8 cellular contexts compared by ENCODE assay signal in genomic region chr11:76700177-76701100, GRCh38. TPM values are rescaled to one million over a fixed set of nuclear protein-coding genes. Genes with fewer than 3 reads are reported as not detected.
A peak's percentile ranks its signal among the peaks of the same experiment; 100 is the strongest.
DNase-seq lines count a peak whose midpoint lies in the region; ATAC-seq and TF ChIP-seq lines count a peak whose summit lies in the region.

No MANE protein-coding gene starts in this region.

- no peaks in the 10 kb centered on the region for H3K79me1 ChIP-seq in mesenchymal stem cell (replicated peaks; ENCODE audit: low read length, poor library complexity, severe bottlenecking)

- POLR2A ChIA-PET in AG04450 (lab: Yijun Ruan, JAX) = interaction anchor here (0.5 to 1.1 kb wide), 2 partner anchors 21 to 79 kb away, joined by 3 to 4 read pairs; no protein-coding TSS in a partner anchor

- peaks cover 2% of the 10 kb centered on the region for H3K9me3 ChIP-seq in AG04450 (ENCODE audit: control insufficient read depth, insufficient read depth, low read length)
- peaks cover 3% of the 10 kb centered on the region for H3K9me3 ChIP-seq in mesenchymal stem cell (ENCODE audit: control insufficient read depth, low read length)

- H3K27ac ChIP-seq in AG04450 (ENCODE audit: low read depth, low read length) (peak overlapping the region; percentile 87), mesenchymal stem cell (ENCODE audit: low read length, poor library complexity, severe bottlenecking) (peak overlapping the region; percentile 27)

- 23% methylated on average over 13 of the region's 16 CpGs for WGBS in mesenchymal stem cell

- peak overlapping the region; percentile 65 for H3K9ac ChIP-seq in mesenchymal stem cell (ENCODE audit: low read length)

- peak overlapping the region; percentile 55 for H2BK15ac ChIP-seq in mesenchymal stem cell (ENCODE audit: low read depth, poor library complexity, severe bottlenecking)

- H3K36me3 ChIP-seq in mesenchymal stem cell (ENCODE audit: control insufficient read depth in 1 of 2, insufficient read depth in 2 of 2, low read depth in 1 of 2, low read length in 2 of 2) = no peaks in the 10 kb centered on the region

- peaks cover 10% of the 10 kb centered on the region for H3K27me3 Mint-ChIP-seq in brain
- H3K27me3 Mint-ChIP-seq in stimulated activated memory B cell treated with anti-CD40 and anti-IgM and Interleukin-4, amounts not matched to agents 10 μg/mL and 1 μg/mL and 100 μg/mL, for 72 hours = peaks cover 57% of the 10 kb centered on the region

- H3K14ac ChIP-seq in mesenchymal stem cell (ENCODE audit: low read length in 2 of 2) = peak overlapping the region in 1 of 2 experiments; percentile 50

- H3K4me3 ChIP-seq in AG04450 (ENCODE audit: low read depth, low read length) (0 out of 2 replicates have a peak overlapping the region, but pooled peaks have one; percentile 4), mesenchymal stem cell (ENCODE audit: insufficient read depth in 1 of 2, low read depth in 1 of 2, low read length in 2 of 2) (peak overlapping the region in 1 of 2 experiments; percentile 47)

- H4K91ac ChIP-seq in mesenchymal stem cell (ENCODE audit: low read length) = peak overlapping the region; percentile 44

- CTCF ChIA-PET in AG04450 (lab: Charles Lee) = no interaction called here

- no peak overlapping the region for H3K4me2 ChIP-seq in mesenchymal stem cell (ENCODE audit: low read length, poor library complexity, severe bottlenecking)

- DNase-seq in AG04450 (ENCODE audit: low read depth, low spot score) (peak; percentile 89), HS-27A (ENCODE audit: low read depth) (peak; percentile 40), mesenchymal stem cell (peak; percentile 94), RPMI8226 (no peak), ureter (ENCODE audit: low spot score) (no peak), hippocampal formation (lab: John Stamatoyannopoulos, UW) (no peak)

- H2BK120ac ChIP-seq in mesenchymal stem cell (ENCODE audit: low read depth, low read length) = no peak overlapping the region

- peak overlapping the region; percentile 84 for H4K8ac ChIP-seq in mesenchymal stem cell (ENCODE audit: low read length)

- ATAC-seq in stimulated activated memory B cell treated with anti-CD40 and anti-IgM and Interleukin-4, amounts not matched to agents 10 μg/mL and 1 μg/mL and 100 μg/mL, for 72 hours = no peak

- no peaks in the 10 kb centered on the region for H3K36me3 Mint-ChIP-seq in brain
- no peaks in the 10 kb centered on the region for H3K36me3 Mint-ChIP-seq in stimulated activated memory B cell treated with anti-CD40 and anti-IgM and Interleukin-4, amounts not matched to agents 10 μg/mL and 1 μg/mL and 100 μg/mL, for 72 hours

- H3K18ac ChIP-seq in mesenchymal stem cell (ENCODE audit: low read depth in 1 of 2, low read length in 2 of 2) = peak overlapping the region; percentile 81

- H3K27ac Mint-ChIP-seq in brain = peak overlapping the region in 4 of 5 experiments; percentile 15 to 70 (median 48)
- no peak overlapping the region for H3K27ac Mint-ChIP-seq in stimulated activated memory B cell treated with anti-CD40 and anti-IgM and Interleukin-4, amounts not matched to agents 10 μg/mL and 1 μg/mL and 100 μg/mL, for 72 hours

- peak overlapping the region; percentile 41 to 91 for H2BK12ac ChIP-seq in mesenchymal stem cell (ENCODE audit: low read length in 2 of 2)

- peaks cover 33% of the 10 kb centered on the region for H3K4me1 Mint-ChIP-seq in brain
- H3K4me1 Mint-ChIP-seq in stimulated activated memory B cell treated with anti-CD40 and anti-IgM and Interleukin-4, amounts not matched to agents 10 μg/mL and 1 μg/mL and 100 μg/mL, for 72 hours = no peaks in the 10 kb centered on the region

- TF ChIP-seq CTCF in AG04450 (IDR thresholded peaks at IDR 0.05; ENCODE audit: low read depth, low read length) = no peak
- TF ChIP-seq CTCF in brain (conservative IDR thresholded peaks at IDR 0.05) = no peak

- H3K4me3 Mint-ChIP-seq in brain = peak overlapping the region in 1 of 5 experiments; percentile 35
- H3K4me3 Mint-ChIP-seq in stimulated activated memory B cell treated with anti-CD40 and anti-IgM and Interleukin-4, amounts not matched to agents 10 μg/mL and 1 μg/mL and 100 μg/mL, for 72 hours = no peak overlapping the region

- peaks cover 0 to 11% (median 7%) of the 10 kb centered on the region in 5 experiments for H3K9me3 Mint-ChIP-seq in brain
- peaks cover 4% of the 10 kb centered on the region for H3K9me3 Mint-ChIP-seq in stimulated activated memory B cell treated with anti-CD40 and anti-IgM and Interleukin-4, amounts not matched to agents 10 μg/mL and 1 μg/mL and 100 μg/mL, for 72 hours

- H2AK5ac ChIP-seq in mesenchymal stem cell (ENCODE audit: low read length, severe bottlenecking) = no peak overlapping the region

- no peak overlapping the region for H3K23ac ChIP-seq in mesenchymal stem cell (ENCODE audit: low read length in 2 of 2)

- H2AFZ ChIP-seq in mesenchymal stem cell (ENCODE audit: low read depth, low read length) = peak overlapping the region; percentile 8

- H3K4ac ChIP-seq in mesenchymal stem cell (ENCODE audit: low read depth in 1 of 2, low read length in 2 of 2) = peak overlapping the region in 1 of 2 experiments; percentile 27

- H3K4me1 ChIP-seq in mesenchymal stem cell (ENCODE audit: control insufficient read depth, insufficient read depth, low read depth, low read length) = peaks cover 36% of the 10 kb centered on the region

- no peaks in the 10 kb centered on the region for H3K27me3 ChIP-seq in AG04450 (ENCODE audit: control insufficient read depth, insufficient read depth, low read length)
- no peaks in the 10 kb centered on the region for H3K27me3 ChIP-seq in mesenchymal stem cell (ENCODE audit: control insufficient read depth in 1 of 2, insufficient read depth in 1 of 2, low read length in 2 of 2)

- no peak overlapping the region for H2BK5ac ChIP-seq in mesenchymal stem cell (ENCODE audit: low read depth, low read length, poor library complexity, severe bottlenecking)

RNA-seq across cellular contexts. Expression of gene LRRC32, which starts 29.9 kb away (rescaled TPM):
- polyA plus RNA-seq in AG04450 (2011; rRNA removed) (10.9 and 14.2 TPM in 2 replicates), brain (ENCODE audit: insufficient read depth, low read depth, low replicate concordance) (25.9 TPM)
- polyA minus RNA-seq in AG04450 (2011; rRNA and poly(A)+ RNA removed) = 12.8 and 15.4 TPM in 2 replicates
- 35.9 TPM for polyA plus RNA-seq in mesenchymal stem cell (2013, experiment 1 of 2)
- polyA plus RNA-seq in mesenchymal stem cell (2013, experiment 2 of 2) = 36.0 TPM
- 83.7 TPM for total RNA-seq in ureter

Comparison
In these comparisons a context has a peak if more than half of its experiments do, and no peak if none do; other contexts are left out.
1. DNase-seq: peak in AG04450 (single experiment), HS-27A (single experiment) and mesenchymal stem cell (single experiment); none in RPMI8226 (single experiment), ureter (single experiment) and hippocampal formation (0 of 2).